8 cellular contexts compared by ENCODE assay signal in the genomic region with DNA sequence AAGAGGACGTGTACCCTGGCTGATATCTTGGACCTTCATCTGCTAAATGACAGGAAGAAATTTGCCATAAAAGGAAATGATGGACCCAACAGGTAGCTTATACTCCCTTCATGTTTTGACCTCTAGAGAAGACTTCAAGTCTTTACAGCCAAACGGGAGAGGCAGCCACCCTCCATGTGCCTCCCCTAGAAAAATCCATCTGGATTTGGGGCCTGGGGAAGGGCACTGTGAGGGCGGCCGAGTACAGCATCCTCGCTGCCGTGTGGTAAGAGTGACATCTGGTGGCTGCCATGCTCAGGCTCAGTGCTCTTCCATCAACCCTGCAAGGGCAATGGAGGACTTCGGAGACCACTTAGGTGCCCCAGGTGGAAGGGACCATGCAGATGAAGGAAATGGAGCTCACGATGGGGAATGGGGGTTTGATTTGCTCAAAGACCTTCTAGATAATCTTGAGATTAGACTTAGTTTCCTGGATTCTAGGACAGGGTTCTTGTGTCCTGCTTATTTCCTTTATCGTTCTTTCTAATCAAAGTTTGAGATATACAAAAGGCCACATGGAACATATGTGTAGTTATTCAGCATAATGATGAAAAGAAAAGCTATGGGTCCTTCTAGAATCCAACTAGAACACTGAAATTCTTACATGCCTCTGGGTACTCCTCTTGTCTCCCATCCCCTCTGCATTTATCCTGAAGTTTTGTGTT. TPM values are rescaled to one million over a fixed set of nuclear protein-coding genes. Genes with fewer than 3 reads are reported as not detected.
DNase-seq lines count a peak whose midpoint lies in the region; FAIRE-seq and TF ChIP-seq lines count a peak whose summit lies in the region.

No MANE protein-coding gene starts in this region.

- no peak overlapping the region for H3K27ac Mint-ChIP-seq in osteocyte (ENCODE audit: unreplicated experiment)

- peak; percentile 58 for DNase-seq in GM20000 (ENCODE audit: low spot score)
- DNase-seq in NCI-H526 (lab: John Stamatoyannopoulos, UW), result peak; percentile 3 to 64
- peak; percentile 37 for DNase-seq in activated T-cell treated with anti-CD3 and anti-CD28 coated beads for 48 hours (ENCODE audit: low read depth)
- DNase-seq in frontal cortex (ENCODE audit: low spot score in 2 of 2), result peak; percentile 11 to 54
- DNase-seq in osteocyte (ENCODE audit: extremely low spot score, unreplicated experiment), result no peak
- DNase-seq in stimulated activated naive CD4-positive, alpha-beta T cell treated with Interleukin-2 at 50 U/mL for 16 hours (lab: John Stamatoyannopoulos, UW), result no peak
- no peak for DNase-seq in lower leg skin (ENCODE audit: low spot score in 2 of 2)

- H3K9me3 Mint-ChIP-seq in osteocyte (ENCODE audit: unreplicated experiment), result no peaks in the 10 kb centered on the region

- no peaks in the 10 kb centered on the region for H3K36me3 Mint-ChIP-seq in osteocyte (ENCODE audit: unreplicated experiment)

- H3K4me3 ChIP-seq in lower leg skin (ENCODE audit: low read depth, poor library complexity, severe bottlenecking), result no peak overlapping the region

- TF ChIP-seq POLR2A in lower leg skin (IDR thresholded peaks at IDR 0.05), result no peak

- H3K27ac ChIP-seq in C4-2B, result no peak overlapping the region

- peaks cover 75% of the 10 kb centered on the region for H3K27me3 Mint-ChIP-seq in osteocyte (ENCODE audit: unreplicated experiment)

- intact Hi-C loops in lower leg skin (cut with DNase I; ENCODE audit: low total_unique reads), result loop anchor here (10.0 kb wide), 1 partner anchor 138 kb away; no protein-coding TSS in a partner anchor

- FAIRE-seq in frontal cortex (lab: Jason Lieb, UNC), result no peak

- WGBS in lower leg skin, 2 donors, result 11 to 16% methylated on average over 9 of the region's 9 CpGs

- TF ChIP-seq CTCF in C4-2B (conservative IDR thresholded peaks at IDR 0.05) (peak; percentile 95), GM20000 (IDR thresholded peaks at IDR 0.05; ENCODE audit: extremely low read depth, missing control alignments) (peak; percentile 83), osteocyte (IDR thresholded peaks at IDR 0.05) (peak; percentile 90), lower leg skin (IDR thresholded peaks at IDR 0.05) (no peak)

- no peaks in the 10 kb centered on the region for H3K4me1 Mint-ChIP-seq in osteocyte (ENCODE audit: unreplicated experiment)

- no peak overlapping the region for H3K4me3 Mint-ChIP-seq in osteocyte (ENCODE audit: unreplicated experiment)

RNA-seq across cellular contexts. Expression of gene AQP9, which starts 44.4 kb away (rescaled TPM):
- under 0.01 TPM for total RNA-seq in frontal cortex
- total RNA-seq in osteocyte, result not detected in 2 replicates
- total RNA-seq in lower leg skin, result 10 to 100 TPM; 22.6 to 75.8 (median 38.1) TPM

Comparison
In these comparisons a context has a peak if more than half of its experiments do, and no peak if none do; other contexts are left out.
1. CTCF ChIP-seq: peak in C4-2B (single experiment), GM20000 (single experiment) and osteocyte (single experiment); none in lower leg skin (0 of 3).
2. DNase-seq: peak in GM20000 (single experiment), NCI-H526 (2 of 2), activated T-cell treated with anti-CD3 and anti-CD28 coated beads for 48 hours (single experiment) and frontal cortex (2 of 2); none in osteocyte (single experiment), stimulated activated naive CD4-positive, alpha-beta T cell treated with Interleukin-2 at 50 U/mL for 16 hours (single experiment) and lower leg skin (0 of 2).
3. RNA of gene AQP9, which starts 44.4 kb away (total RNA-seq): 22.6 to 75.8 TPM in lower leg skin; under 0.01 TPM in frontal cortex (single experiment) and not detected in osteocyte; every median in the first group is over 10 times any median in the second.